Comparison of ENCODE assay signal across 24 cellular contexts in the genomic region with DNA sequence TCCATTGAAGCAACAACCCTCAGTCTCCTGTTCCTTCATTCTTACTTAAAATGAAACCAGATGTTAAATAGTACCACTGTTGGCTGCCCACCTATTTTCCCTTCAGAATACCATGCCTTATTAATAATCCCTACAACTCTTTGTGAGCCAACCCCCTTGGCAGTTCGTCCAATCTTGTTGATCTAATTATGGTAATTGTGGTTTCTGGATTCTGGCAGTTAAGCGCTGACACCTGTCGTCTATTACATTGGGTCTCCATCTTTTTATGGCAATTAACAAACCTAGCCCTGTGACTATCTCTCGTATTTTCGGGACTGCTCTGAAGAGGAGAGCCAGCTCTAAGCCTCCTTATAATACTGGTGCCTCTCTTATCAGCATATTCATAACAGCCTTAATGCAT.
"Had no signal": no experiment of that assay in that cellular context is flagged by ENCODE, and none has a peak within 500 bp of the region (broad histone marks: within the 10 kb centered on the region; RNA-seq: fewer than 3 reads in every experiment).

No MANE protein-coding gene starts in this region.

- H3K27ac ChIP-seq: adrenal gland, body of pancreas, epithelial cell of prostate, esophagus squamous epithelium, heart right ventricle, parathyroid adenoma, psoas muscle, transverse colon had no signal

- ATAC-seq: activated CD4-positive, alpha-beta T cell treated with anti-CD3 and anti-CD28 coated beads for 36 hours; body of pancreas; heart right ventricle; naive thymus-derived CD8-positive, alpha-beta T cell; psoas muscle had no signal

- H3K9ac ChIP-seq: parathyroid adenoma had no signal

- H3K79me2 ChIP-seq: parathyroid adenoma had no signal

- H3K4me3 ChIP-seq: adrenal gland, body of pancreas, esophagus squamous epithelium, heart right ventricle, psoas muscle, transverse colon had no signal

- H3K4me1 ChIP-seq: adrenal gland, body of pancreas, esophagus squamous epithelium, heart right ventricle, parathyroid adenoma, psoas muscle, transverse colon had no signal

- H3K27me3 ChIP-seq: adrenal gland, body of pancreas, esophagus squamous epithelium, heart right ventricle, transverse colon had no signal

- H3K9me3 ChIP-seq: adrenal gland, esophagus squamous epithelium, psoas muscle had no signal

- H2AFZ ChIP-seq: parathyroid adenoma had no signal

- DNase-seq: activated CD4-positive, alpha-beta T cell treated with anti-CD3 and anti-CD28 coated beads for 36 hours; activated CD4-positive, alpha-beta T cell treated with anti-CD3 and anti-CD28 coated beads, Interleukin-2, amount 50 U/mL, for 4 hours; activated CD4-positive, CD25-positive, alpha-beta regulatory T cell; activated effector memory CD4-positive, alpha-beta T cell treated with anti-CD3 and anti-CD28 coated beads, Interleukin-2, amount 50 U/mL, for 16 hours; activated naive CD4-positive, alpha-beta T cell treated with anti-CD3 and anti-CD28 coated beads for 36 hours; activated naive CD8-positive, alpha-beta T cell treated with anti-CD3 and anti-CD28 coated beads for 36 hours; activated T-cell treated with anti-CD3 and anti-CD28 coated beads for 4 hours; adrenal gland; aorta; body of pancreas; dermis blood vessel endothelial cell; effector CD4-positive, alpha-beta T cell; esophagus squamous epithelium; foreskin melanocyte; heart right ventricle; naive thymus-derived CD8-positive, alpha-beta T cell; nucleus accumbens; psoas muscle; stimulated activated CD4-positive, alpha-beta T cell treated with anti-CD3 and anti-CD28 coated beads, Interleukin-15, amount 100 ng/mL, for 24 hours; stimulated activated CD4-positive, alpha-beta T cell treated with anti-CD3 and anti-CD28 coated beads, Interleukin-2, amount 100 ng/mL, for 24 hours; stimulated activated naive CD4-positive, alpha-beta T cell; transverse colon had no signal

- H3K36me3 ChIP-seq: adrenal gland, esophagus squamous epithelium, heart right ventricle, transverse colon had no signal
